16 cellular contexts compared by ENCODE assay signal in genomic region chr20:62799459-62799858, GRCh38. TPM values are rescaled to one million over a fixed set of nuclear protein-coding genes. Genes with fewer than 3 reads are reported as not detected.
DNase-seq lines count a peak whose midpoint lies in the region; ATAC-seq and TF ChIP-seq lines count a peak whose summit lies in the region.
"Had no signal": no experiment of that assay in that cellular context is flagged by ENCODE, and none has a peak within 500 bp of the region (broad histone marks: within the 10 kb centered on the region; RNA-seq: fewer than 3 reads in every experiment).

No MANE protein-coding gene starts in this region.

- POLR2A ChIA-PET in MCF 10A (lab: Yijun Ruan, JAX): no interaction called here
- POLR2A ChIA-PET in RWPE1 (lab: Yijun Ruan, JAX; ENCODE audit: low non-redundant PET): no interaction called here

- no peak overlapping the region for H3K4me3 Mint-ChIP-seq in MCF 10A (ENCODE audit: unreplicated experiment)

- H3K36me3 Mint-ChIP-seq in MCF 10A (ENCODE audit: insufficient read depth, unreplicated experiment): peaks cover 28% of the 10 kb centered on the region

- H3K4me1 ChIP-seq in breast epithelium: no peaks in the 10 kb centered on the region
- H3K4me1 ChIP-seq in SJCRH30: peaks cover 6% of the 10 kb centered on the region

- H3K9me3 Mint-ChIP-seq in MCF 10A (ENCODE audit: unreplicated experiment): no peaks in the 10 kb centered on the region
- H3K9me3 Mint-ChIP-seq: IgD-negative memory B cell had no signal

- H3K27me3 Mint-ChIP-seq in MCF 10A (ENCODE audit: insufficient read depth, unreplicated experiment): no peaks in the 10 kb centered on the region
- H3K27me3 Mint-ChIP-seq: IgD-negative memory B cell had no signal

- H3K36me3 ChIP-seq in breast epithelium (no peaks in the 10 kb centered on the region), SJCRH30 (peaks cover 26% of the 10 kb centered on the region)

- TF ChIP-seq POLR2A in breast epithelium (IDR thresholded peaks at IDR 0.05): no peak

- H3K9me3 ChIP-seq in breast epithelium: no peaks in the 10 kb centered on the region
- H3K9me3 ChIP-seq in SJCRH30 (replicated peaks): no peaks in the 10 kb centered on the region

- DNase-seq in MCF 10A (ENCODE audit: unreplicated experiment): no peak
- DNase-seq in breast epithelium (ENCODE audit: low spot score in 2 of 2): no peak
- no peak for DNase-seq in RWPE1 (ENCODE audit: low spot score)
- no peak for DNase-seq in dorsolateral prefrontal cortex
- no peak for DNase-seq in SW480 (ENCODE audit: low spot score)
- DNase-seq in NCI-H2029 treated with DMSO at 0.1 percent for 48 hours (lab: John Stamatoyannopoulos, UW): no peak
- no peak for DNase-seq in SJCRH30
- DNase-seq: DMS153, EL, H7, NCI-H187, NCI-H446, NCI-H748 treated with DMSO at 0.1 percent for 48 hours had no signal

- TF ChIP-seq CTCF in MCF 10A (IDR thresholded peaks at IDR 0.05; ENCODE audit: unreplicated experiment) (no peak), breast epithelium (IDR thresholded peaks at IDR 0.05) (no peak), RWPE1 (conservative IDR thresholded peaks at IDR 0.05; ENCODE audit: low read depth) (no peak), dorsolateral prefrontal cortex (IDR thresholded peaks at IDR 0.05 in 54 of 56, conservative IDR thresholded peaks at IDR 0.05 in 2 of 56; ENCODE audit: low read depth in 1 of 56, partially characterized antibody in 56 of 56) (no peak)

- peaks cover 5% of the 10 kb centered on the region for H3K4me1 Mint-ChIP-seq in MCF 10A (ENCODE audit: insufficient read depth, unreplicated experiment)

- CTCF ChIA-PET in MCF 10A (lab: Yijun Ruan, JAX): interaction anchor here (1.5 kb wide), 1 partner anchor 9 kb away, joined by 15 read pairs; no protein-coding TSS in a partner anchor
- CTCF ChIA-PET in RWPE1 (lab: Yijun Ruan, JAX): interaction anchor here (4.3 kb wide), 1 partner anchor 9 kb away, joined by 35 read pairs; no protein-coding TSS in a partner anchor

- no peak overlapping the region for H3K27ac Mint-ChIP-seq in MCF 10A (ENCODE audit: low read depth, unreplicated experiment)

- ATAC-seq in GM18502 (IDR thresholded peaks at IDR 0.05; ENCODE audit: poor library complexity, unreplicated experiment): no peak

- intact Hi-C loops in MCF 10A (cut with micrococcal nuclease) (no loop called here), breast epithelium (cut with DNase I; ENCODE audit: low total_unique reads) (no loop called here), dorsolateral prefrontal cortex (cut with DNase I) (loop anchor here (5.0 to 10.0 kb wide), 5 partner anchors 55 to 735 kb away; partner anchors contain the start of genes CABLES2 (in 1 of the 2), GID8 (in 1 of the 2), PSMA7 (in 1 of the 2) and SS18L1 (in 1 of the 2))

- no peaks in the 10 kb centered on the region for H3K27me3 ChIP-seq in breast epithelium
- no peaks in the 10 kb centered on the region for H3K27me3 ChIP-seq in dorsolateral prefrontal cortex
- no peaks in the 10 kb centered on the region for H3K27me3 ChIP-seq in SJCRH30

- no peak overlapping the region for H3K4me3 ChIP-seq in breast epithelium
- H3K4me3 ChIP-seq in dorsolateral prefrontal cortex: peak overlapping the region in 11 of 59 donors; percentile 2 to 85 (median 21)
- no peak overlapping the region for H3K4me3 ChIP-seq in SJCRH30

- BruUV-seq in MCF 10A (replicated peaks; lab: Mats Ljungman, UMichigan): TSS peak; percentile 27

- no peak overlapping the region for H3K27ac ChIP-seq in breast epithelium
- peak overlapping the region; percentile 97 for H3K27ac ChIP-seq in RWPE1
- peak overlapping the region in 43 of 59 donors; percentile 1 to 98 (median 62) for H3K27ac ChIP-seq in dorsolateral prefrontal cortex
- no peak overlapping the region for H3K27ac ChIP-seq in SJCRH30

RNA-seq across cellular contexts. Expression of gene MRGBP, which starts 3.2 kb away (rescaled TPM):
- total RNA-seq in MCF 10A (2022) (16.9 and 17.8 TPM in 2 replicates), breast epithelium (10 to 100 TPM in 2 of 3 donors, 1 to 10 TPM in 1; 8.5 to 12.9 (median 12.5) TPM), dorsolateral prefrontal cortex (10 to 100 TPM in 44 of 120 experiments, 1 to 10 TPM in 76; 7.2 to 12.6 (median 9.5) TPM)
- total RNA-seq in SJCRH30 (2014; rRNA removed; shearing (Covaris generic)): 52.5 and 57.4 TPM in 2 replicates

RNA-seq across cellular contexts. Expression of gene OGFR, which starts 5.2 kb away (rescaled TPM):
- 28.8 and 31.0 TPM in 2 replicates for total RNA-seq in MCF 10A (2022)
- total RNA-seq in breast epithelium: 10 to 100 TPM; 38.5 to 45.3 (median 44.2) TPM
- total RNA-seq in dorsolateral prefrontal cortex: 100 to 1,000 TPM in 1 of 120 experiments, 10 to 100 TPM in 119; 40.5 to 100 (median 61.4) TPM
- 46.6 and 49.0 TPM in 2 replicates for total RNA-seq in SJCRH30 (2014; rRNA removed; shearing (Covaris generic))

RNA-seq across cellular contexts. Expression of gene COL9A3, which starts 17.4 kb away (rescaled TPM):
- total RNA-seq in MCF 10A (2022) (not detected in 2 replicates), breast epithelium (10 to 100 TPM in 1 of 3 donors, 1 to 10 TPM in 1, under 1 TPM in 1; 0.16 to 10.2 (median 5.0) TPM), dorsolateral prefrontal cortex (100 to 1,000 TPM in 8 of 120 experiments, 10 to 100 TPM in 112; 15.9 to 126 (median 44.6) TPM)
- 2.0 and 2.1 TPM in 2 replicates for total RNA-seq in SJCRH30 (2014; rRNA removed; shearing (Covaris generic))
- total RNA-seq: LHCN-M2 had no signal

Comparison
In these comparisons a context has a peak if more than half of its experiments do, and no peak if none do; other contexts are left out.
1. H3K27ac ChIP-seq: peak in RWPE1 (single experiment) and dorsolateral prefrontal cortex (43 of 59); none in breast epithelium (0 of 2) and SJCRH30 (single experiment).
2. intact Hi-C loops: an anchor here in dorsolateral prefrontal cortex (5.0 to 10.0 kb wide); none called in MCF 10A and breast epithelium.